In the genomic region with DNA sequence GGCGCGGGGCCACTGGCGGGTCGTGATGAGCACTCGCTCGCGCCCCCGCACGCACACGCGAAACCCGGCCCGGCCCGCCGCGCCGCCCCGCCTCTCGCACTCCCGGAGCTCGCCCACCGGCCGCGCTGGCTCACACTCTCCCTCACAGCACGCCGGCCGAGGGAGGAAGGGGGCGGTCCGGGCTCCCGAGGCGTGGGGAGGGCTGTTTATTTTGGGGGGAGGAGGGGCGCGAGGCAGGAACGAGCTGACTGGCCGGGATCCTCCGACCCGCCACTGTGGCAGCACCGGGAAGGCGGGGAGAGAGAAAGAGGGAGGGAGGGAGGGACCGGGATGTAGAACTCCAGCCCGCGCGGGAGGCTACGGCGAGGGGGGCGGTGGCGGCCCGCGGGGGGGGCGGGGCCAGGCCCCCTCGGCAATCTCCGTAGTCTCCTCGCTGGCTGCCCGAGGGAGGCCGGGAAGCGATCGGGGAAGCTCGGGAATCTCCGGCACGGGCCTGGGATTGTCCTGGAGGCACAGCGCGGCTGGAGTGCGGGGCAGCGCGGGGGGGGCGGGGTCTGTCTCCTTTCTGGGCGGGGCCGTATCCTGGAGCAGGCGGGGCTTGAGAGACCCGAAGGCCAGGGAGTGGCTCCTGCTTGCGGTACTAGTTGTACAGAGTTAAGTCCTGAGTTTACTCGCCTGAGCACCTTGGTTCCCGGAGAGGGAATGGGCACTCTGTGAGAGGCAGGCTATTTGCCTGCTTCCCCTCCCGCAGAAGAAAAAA, we compare ENCODE assay signal across 8 cellular contexts. TPM values are rescaled to one million over a fixed set of nuclear protein-coding genes. Genes with fewer than 3 reads are reported as not detected.
DNase-seq lines count a peak whose midpoint lies in the region; ATAC-seq and TF ChIP-seq lines count a peak whose summit lies in the region.

A gene with protein sequence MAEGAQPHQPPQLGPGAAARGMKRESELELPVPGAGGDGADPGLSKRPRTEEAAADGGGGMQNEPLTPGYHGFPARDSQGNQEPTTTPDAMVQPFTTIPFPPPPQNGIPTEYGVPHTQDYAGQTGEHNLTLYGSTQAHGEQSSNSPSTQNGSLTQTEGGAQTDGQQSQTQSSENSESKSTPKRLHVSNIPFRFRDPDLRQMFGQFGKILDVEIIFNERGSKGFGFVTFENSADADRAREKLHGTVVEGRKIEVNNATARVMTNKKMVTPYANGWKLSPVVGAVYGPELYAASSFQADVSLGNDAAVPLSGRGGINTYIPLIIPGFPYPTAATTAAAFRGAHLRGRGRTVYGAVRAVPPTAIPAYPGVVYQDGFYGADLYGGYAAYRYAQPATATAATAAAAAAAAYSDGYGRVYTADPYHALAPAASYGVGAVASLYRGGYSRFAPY (minus strand): TSS at position 179 of the 760 bp plus-strand sequence. CDS start 399 bp downstream, outside the sequence.

- H3K27ac ChIP-seq in adipose tissue (ENCODE audit: low read depth, low read length) (peak within 1 kb of the TSS; percentile 65), osteoblast (ENCODE audit: low read depth, low read length) (peak within 1 kb of the TSS; percentile 80)

- peak; percentile 90 for DNase-seq in GM13976 (ENCODE audit: low spot score)
- peak; percentile 89 to 98 (median 90) for DNase-seq in NCI-H1417 (lab: John Stamatoyannopoulos, UW)
- peak; percentile 91 for DNase-seq in SW480 (ENCODE audit: low spot score)
- DNase-seq in Right ventricle myocardium inferior (ENCODE audit: missing footprints) = peak; percentile 95
- DNase-seq in osteoblast (ENCODE audit: insufficient read length, low spot score, missing footprints) = peak; percentile 99
- DNase-seq in superior temporal gyrus (ENCODE audit: extremely low spot score) = peak; percentile 91

- peak within 1 kb of the TSS; percentile 97 for H3K4me3 ChIP-seq in osteoblast (ENCODE audit: insufficient read depth, low read length)

- H3K4me2 ChIP-seq in osteoblast (ENCODE audit: insufficient read depth, low read length) = peak within 1 kb of the TSS; percentile 96

- ATAC-seq in Right ventricle myocardium inferior (peak; percentile 98), GM18505 (IDR thresholded peaks at IDR 0.05; ENCODE audit: unreplicated experiment) (no peak)

- intact Hi-C loops in Right ventricle myocardium inferior (cut with DNase I) = loop anchor here (2.0 to 10.0 kb wide), 3 partner anchors 36 to 404 kb away; no protein-coding TSS in a partner anchor

- peak within 1 kb of the TSS; percentile 95 for H2AFZ ChIP-seq in osteoblast (ENCODE audit: low read length)

- no peaks in the 10 kb centered on the region for H3K36me3 ChIP-seq in osteoblast (ENCODE audit: insufficient read depth, low read length)

- no peaks in the 10 kb centered on the region for H3K9me3 ChIP-seq in osteoblast (ENCODE audit: low read depth, low read length)

- no peak for TF ChIP-seq POLR2A in GM18505 (IDR thresholded peaks at IDR 0.05; ENCODE audit: borderline replicate concordance, extremely low read depth, insufficient read depth, insufficient read length)

- H3K4me1 ChIP-seq in osteoblast (ENCODE audit: insufficient read depth, low read length) = peaks cover 22% of the 10 kb centered on the region

- in situ Hi-C loops in GM13976 (cut with MboI; ENCODE audit: low sequenced_read_pairs, unreplicated experiment) = no loop called here

- whole genome bisulfite sequencing in adipose tissue, 3 donors = 0 to 1% (median 1%) methylated on average over 49 to 71 of the region's 74 CpGs

- H4K20me1 ChIP-seq in osteoblast (ENCODE audit: insufficient read depth, low read length) = peaks cover 17% of the 10 kb centered on the region

- H3K79me2 ChIP-seq in osteoblast (ENCODE audit: insufficient read depth, low read length) = peaks cover 42% of the 10 kb centered on the region

- TF ChIP-seq CTCF in GM13976 (IDR thresholded peaks at IDR 0.05; ENCODE audit: borderline replicate concordance, control extremely low read depth, extremely low read depth, insufficient read depth, missing control alignments) (no peak), osteoblast (IDR thresholded peaks at IDR 0.05; ENCODE audit: extremely low read depth, low read depth, low read length) (no peak)

- H3K27me3 ChIP-seq in osteoblast (ENCODE audit: insufficient read depth, low read length) = no peaks in the 10 kb centered on the region

RNA-seq across cellular contexts. Expression of the gene that starts here (rescaled TPM):
- 10 to 100 TPM; 15.2 to 53.4 (median 28.9) TPM for polyA plus RNA-seq in adipose tissue
- total RNA-seq in Right ventricle myocardium inferior (84.4 TPM), osteoblast (171 and 189 TPM in 2 replicates)
